In the genomic region with DNA sequence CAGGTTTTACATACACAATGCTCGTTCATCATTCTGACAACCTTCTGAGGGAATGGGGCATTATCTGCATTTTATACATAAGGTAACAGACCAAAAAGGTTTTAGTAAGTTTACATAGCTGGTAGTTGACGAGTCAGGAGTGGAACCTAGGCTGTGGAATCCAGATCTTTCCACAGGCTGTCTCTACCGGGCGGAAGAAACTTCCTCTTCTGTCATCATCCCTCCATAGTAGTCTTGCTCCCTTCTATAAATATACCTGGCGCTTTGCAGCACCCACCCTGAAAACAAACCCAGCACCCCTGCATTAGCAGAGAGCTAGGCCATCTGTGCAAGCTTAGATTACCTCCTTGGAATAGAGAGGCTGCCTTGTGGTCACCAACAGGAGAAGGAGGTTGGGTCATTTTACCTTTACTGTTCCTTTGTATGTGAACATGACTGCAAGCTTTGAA, we compare ENCODE assay signal across 9 cellular contexts. TPM values are rescaled to one million over a fixed set of nuclear protein-coding genes. Genes with fewer than 3 reads are reported as not detected.
DNase-seq lines count a peak whose midpoint lies in the region; ATAC-seq, FAIRE-seq and TF ChIP-seq lines count a peak whose summit lies in the region.
"Had no signal": no experiment of that assay in that cellular context is flagged by ENCODE, and none has a peak within 500 bp of the region (broad histone marks: within the 10 kb centered on the region; RNA-seq: fewer than 3 reads in every experiment).

No MANE protein-coding gene starts in this region.

- CTCF ChIA-PET in AG04449 (lab: Yijun Ruan, JAX), result interaction anchor here (1.1 kb wide), 1 partner anchor 202 kb away, joined by 3 read pairs; no protein-coding TSS in a partner anchor

- H3K27ac Mint-ChIP-seq in astrocyte (ENCODE audit: unreplicated experiment), result peak overlapping the region; percentile 41

- H4K20me1 ChIP-seq in astrocyte (ENCODE audit: insufficient read depth, low read length), result peaks cover 12% of the 10 kb centered on the region

- ATAC-seq in GM21367 (IDR thresholded peaks at IDR 0.05; ENCODE audit: unreplicated experiment) (no peak), GM19395 (IDR thresholded peaks at IDR 0.05; ENCODE audit: unreplicated experiment) (no peak)

- peaks cover 19% of the 10 kb centered on the region for H3K4me1 Mint-ChIP-seq in astrocyte (ENCODE audit: low read depth, unreplicated experiment)

- no peak overlapping the region for H2BK120ac ChIP-seq in mesenchymal stem cell (ENCODE audit: low read depth, low read length)

- peak overlapping the region in 1 of 2 experiments; percentile 14 for H3K4ac ChIP-seq in mesenchymal stem cell (ENCODE audit: low read depth in 1 of 2, low read length in 2 of 2)

- H3K36me3 Mint-ChIP-seq in astrocyte (ENCODE audit: low read depth, unreplicated experiment), result peaks cover 4% of the 10 kb centered on the region

- no peak overlapping the region for H2BK12ac ChIP-seq in mesenchymal stem cell (ENCODE audit: low read length in 2 of 2)

- no peak overlapping the region for H2BK5ac ChIP-seq in mesenchymal stem cell (ENCODE audit: low read depth, low read length, poor library complexity, severe bottlenecking)

- H4K8ac ChIP-seq in mesenchymal stem cell (ENCODE audit: low read length), result no peak overlapping the region

- H2AFZ ChIP-seq in astrocyte (ENCODE audit: low read depth, low read length) (peak overlapping the region; percentile 65), mesenchymal stem cell (ENCODE audit: low read depth, low read length) (no peak overlapping the region)

- DNase-seq in AG04449 (ENCODE audit: low read depth, low spot score) (no peak), astrocyte (ENCODE audit: low read depth) (peak; percentile 30), mesenchymal stem cell (peak; percentile 11), HCEC 1CT (no peak)
- no peak for DNase-seq in stimulated activated CD4-positive, alpha-beta T cell treated with anti-CD3 and anti-CD28 coated beads, Interleukin-2, amount 100 ng/mL, for 48 hours
- DNase-seq: NCI-H1048 had no signal

- H3K27me3 Mint-ChIP-seq in astrocyte (ENCODE audit: low read depth, unreplicated experiment), result no peaks in the 10 kb centered on the region

- H3K4me3 Mint-ChIP-seq in astrocyte (ENCODE audit: unreplicated experiment), result peak overlapping the region; percentile 89

- H3K9ac ChIP-seq in HUES48 (ENCODE audit: low read depth, low read length) (no peak overlapping the region), astrocyte (ENCODE audit: low read length) (peak overlapping the region; percentile 82), mesenchymal stem cell (ENCODE audit: low read length) (no peak overlapping the region)

- no peaks in the 10 kb centered on the region for H3K9me3 ChIP-seq in HUES48 (ENCODE audit: control insufficient read depth, insufficient read depth, low read length)
- no peaks in the 10 kb centered on the region for H3K9me3 ChIP-seq in astrocyte (ENCODE audit: insufficient read depth, low read depth, low read length)
- H3K9me3 ChIP-seq in mesenchymal stem cell (ENCODE audit: control insufficient read depth, low read length), result no peaks in the 10 kb centered on the region

- H3K79me1 ChIP-seq in mesenchymal stem cell (replicated peaks; ENCODE audit: low read length, poor library complexity, severe bottlenecking), result peaks cover 5% of the 10 kb centered on the region

- H3K4me2 ChIP-seq in astrocyte (ENCODE audit: low read length) (peak overlapping the region; percentile 87), mesenchymal stem cell (ENCODE audit: low read length, poor library complexity, severe bottlenecking) (peak overlapping the region; percentile 98)

- no peak overlapping the region for H3K14ac ChIP-seq in mesenchymal stem cell (ENCODE audit: low read length in 2 of 2)

- FAIRE-seq in astrocyte (lab: Jason Lieb, UNC), result no peak

- peaks cover 12% of the 10 kb centered on the region for H3K27me3 ChIP-seq in HUES48 (ENCODE audit: control insufficient read depth, insufficient read depth, low read length)
- no peaks in the 10 kb centered on the region for H3K27me3 ChIP-seq in astrocyte (ENCODE audit: insufficient read depth, low read length)
- peaks cover 0 to 4% of the 10 kb centered on the region in 2 experiments for H3K27me3 ChIP-seq in mesenchymal stem cell (ENCODE audit: control insufficient read depth in 1 of 2, insufficient read depth in 1 of 2, low read length in 2 of 2)

- peak overlapping the region; percentile 79 for H3K4me3 ChIP-seq in AG04449 (ENCODE audit: low read depth, low read length)
- H3K4me3 ChIP-seq in HUES48 (ENCODE audit: low read depth, low read length), result peak overlapping the region; percentile 84
- H3K4me3 ChIP-seq in astrocyte (ENCODE audit: insufficient read depth, low read depth, low read length), result peak overlapping the region; percentile 72
- no peak overlapping the region for H3K4me3 ChIP-seq in mesenchymal stem cell (ENCODE audit: insufficient read depth in 1 of 2, low read depth in 1 of 2, low read length in 2 of 2)

- POLR2A ChIA-PET in AG04449 (lab: Yijun Ruan, JAX), result interaction anchor here (0.6 kb wide), 1 partner anchor 66 kb away, joined by 3 read pairs; no protein-coding TSS in a partner anchor

- WGBS in mesenchymal stem cell, result 85% methylated on average over 4 of the region's 5 CpGs

- TF ChIP-seq CTCF in AG04449 (IDR thresholded peaks at IDR 0.05; ENCODE audit: insufficient read depth, low read length, missing control alignments) (no peak), astrocyte (IDR thresholded peaks at IDR 0.05; ENCODE audit: insufficient read depth, low read depth, low read length) (no peak)

- no peaks in the 10 kb centered on the region for H3K36me3 ChIP-seq in HUES48 (ENCODE audit: control insufficient read depth, insufficient read depth, low read length)
- H3K36me3 ChIP-seq in astrocyte (ENCODE audit: insufficient read depth, low read length), result no peaks in the 10 kb centered on the region
- no peaks in the 10 kb centered on the region for H3K36me3 ChIP-seq in mesenchymal stem cell (ENCODE audit: control insufficient read depth in 1 of 2, insufficient read depth in 2 of 2, low read depth in 1 of 2, low read length in 2 of 2)

- H4K91ac ChIP-seq in mesenchymal stem cell (ENCODE audit: low read length), result no peak overlapping the region

- H3K79me2 ChIP-seq in astrocyte (ENCODE audit: insufficient read depth, low read length), result peaks cover 49% of the 10 kb centered on the region

- peak overlapping the region; percentile 16 for H2BK15ac ChIP-seq in mesenchymal stem cell (ENCODE audit: low read depth, poor library complexity, severe bottlenecking)

- peaks cover 22% of the 10 kb centered on the region for H3K4me1 ChIP-seq in HUES48 (ENCODE audit: control insufficient read depth, insufficient read depth, low read length)
- peaks cover 8% of the 10 kb centered on the region for H3K4me1 ChIP-seq in astrocyte (ENCODE audit: insufficient read depth, low read length)
- peaks cover 2% of the 10 kb centered on the region for H3K4me1 ChIP-seq in mesenchymal stem cell (ENCODE audit: control insufficient read depth, insufficient read depth, low read depth, low read length)

- no peak overlapping the region for H2AK5ac ChIP-seq in mesenchymal stem cell (ENCODE audit: low read length, severe bottlenecking)

- H3K23ac ChIP-seq in mesenchymal stem cell (ENCODE audit: low read length in 2 of 2), result no peak overlapping the region

- H3K18ac ChIP-seq in mesenchymal stem cell (ENCODE audit: low read depth in 1 of 2, low read length in 2 of 2), result no peak overlapping the region

- no peak overlapping the region for H3K27ac ChIP-seq in HUES48 (ENCODE audit: low read depth, low read length)
- peak overlapping the region; percentile 10 for H3K27ac ChIP-seq in astrocyte (ENCODE audit: low read depth, low read length)
- peak overlapping the region; percentile 25 for H3K27ac ChIP-seq in mesenchymal stem cell (ENCODE audit: low read length, poor library complexity, severe bottlenecking)

- no peaks in the 10 kb centered on the region for H3K9me3 Mint-ChIP-seq in astrocyte (ENCODE audit: unreplicated experiment)

RNA-seq across cellular contexts. Expression of a gene that starts 1.3 kb away (rescaled TPM):
- total RNA-seq in astrocyte, result 56.0 and 57.0 TPM in 2 replicates
- 13.0 TPM for polyA plus RNA-seq in mesenchymal stem cell (2013, experiment 1 of 2)
- polyA plus RNA-seq in mesenchymal stem cell (2013, experiment 2 of 2), result 13.7 TPM

RNA-seq across cellular contexts. Expression of a gene that starts 49.9 kb away (rescaled TPM):
- not detected in 2 replicates for total RNA-seq in astrocyte
- polyA plus RNA-seq in mesenchymal stem cell (2013, experiment 1 of 2), result not detected
- not detected for polyA plus RNA-seq in mesenchymal stem cell (2013, experiment 2 of 2)

Comparison
In these comparisons a context has a peak if more than half of its experiments do, and no peak if none do; other contexts are left out.
1. DNase-seq: peak in astrocyte (single experiment) and mesenchymal stem cell (single experiment); none in AG04449 (single experiment), stimulated activated CD4-positive, alpha-beta T cell treated with anti-CD3 and anti-CD28 coated beads, Interleukin-2, amount 100 ng/mL, for 48 hours (0 of 2) and HCEC 1CT (single experiment).
2. H3K4me3 ChIP-seq: peak in AG04449 (single experiment), HUES48 (single experiment) and astrocyte (single experiment); none in mesenchymal stem cell (0 of 2).